In genomic region chr1:29236743-29236992, GRCh38 we compare ENCODE assay signal across 8 cellular contexts. TPM values are rescaled to one million over a fixed set of nuclear protein-coding genes. Genes with fewer than 3 reads are reported as not detected.
DNase-seq lines count a peak whose midpoint lies in the region; ATAC-seq, FAIRE-seq and TF ChIP-seq lines count a peak whose summit lies in the region.

No MANE protein-coding gene starts in this region.

- TF ChIP-seq POLR2A in endothelial cell of umbilical vein (IDR thresholded peaks at IDR 0.05; ENCODE audit: low read depth, low read length) (no peak), ovary (IDR thresholded peaks at IDR 0.05) (no peak)

- H3K9me3 ChIP-seq in CD8-positive, alpha-beta T cell (ENCODE audit: low read length), result no peaks in the 10 kb centered on the region
- no peaks in the 10 kb centered on the region for H3K9me3 ChIP-seq in MM.1S (replicated peaks; ENCODE audit: insufficient read depth, low read length)
- no peaks in the 10 kb centered on the region for H3K9me3 ChIP-seq in endothelial cell of umbilical vein (replicated peaks; ENCODE audit: control insufficient read depth, insufficient read depth, low read length)
- no peaks in the 10 kb centered on the region for H3K9me3 ChIP-seq in ovary

- no peaks in the 10 kb centered on the region for H3F3A ChIP-seq in MM.1S (ENCODE audit: insufficient read depth, low read length)

- H3K9ac ChIP-seq in MM.1S (ENCODE audit: low read length), result no peak overlapping the region
- H3K9ac ChIP-seq in endothelial cell of umbilical vein (replicated peaks; ENCODE audit: extremely low read depth, insufficient read depth, low read length), result no peak overlapping the region

- WGBS in ovary, 3 donors, result 0 to 1% (median 1%) methylated on average over 21 of the region's 21 CpGs

- dilution Hi-C loops in endothelial cell of umbilical vein (cut with MboI; ENCODE audit: extremely low pct_ligation_motif_present, low sequenced_read_pairs), result loop anchor here (25.0 kb wide), 1 partner anchor 851 kb away; no protein-coding TSS in a partner anchor

- no peak for TF ChIP-seq CTCF in CD8-positive, alpha-beta T cell (IDR thresholded peaks at IDR 0.05)
- TF ChIP-seq CTCF in MM.1S (IDR thresholded peaks at IDR 0.05; ENCODE audit: low read length) (no peak), endothelial cell of umbilical vein (IDR thresholded peaks at IDR 0.05; ENCODE audit: extremely low read depth in 1 of 2, insufficient read depth in 1 of 2, low read depth in 1 of 2, low read length in 2 of 2) (no peak), ovary (IDR thresholded peaks at IDR 0.05) (no peak)

- DNase-seq in CD8-positive, alpha-beta T cell, result no peak
- no peak for DNase-seq in MM.1S
- DNase-seq in endothelial cell of umbilical vein (ENCODE audit: low read depth, low spot score), result peak; percentile 29
- DNase-seq in ovary, result no peak
- no peak for DNase-seq in ureter (ENCODE audit: low spot score)
- DNase-seq in NCI-H2029 (lab: John Stamatoyannopoulos, UW), result no peak

- H3K9me3 Mint-ChIP-seq in CD8-positive, alpha-beta T cell, result no peaks in the 10 kb centered on the region

- H3K36me3 Mint-ChIP-seq in CD8-positive, alpha-beta T cell, result no peaks in the 10 kb centered on the region

- H2AFZ ChIP-seq in MM.1S (ENCODE audit: low read length) (peak overlapping the region; percentile 54), endothelial cell of umbilical vein (ENCODE audit: low read depth, low read length) (peak overlapping the region; percentile 33)

- peaks cover 46% of the 10 kb centered on the region for H3K27me3 Mint-ChIP-seq in CD8-positive, alpha-beta T cell (ENCODE audit: low read depth)

- POLR2A ChIA-PET in CD8-positive, alpha-beta T cell (lab: Charles Lee), result no interaction called here
- POLR2A ChIA-PET in endothelial cell of umbilical vein (lab: Charles Lee), result interaction anchor here (0.6 kb wide), 1 partner anchor 140 kb away, joined by 4 read pairs; no protein-coding TSS in a partner anchor

- H3K79me2 ChIP-seq in MM.1S (ENCODE audit: low read length) (no peaks in the 10 kb centered on the region), endothelial cell of umbilical vein (ENCODE audit: control insufficient read depth, insufficient read depth, low read length) (no peaks in the 10 kb centered on the region)

- peaks cover 20% of the 10 kb centered on the region for H3K4me1 ChIP-seq in CD8-positive, alpha-beta T cell (ENCODE audit: insufficient read depth, low read length)
- peaks cover 8% of the 10 kb centered on the region for H3K4me1 ChIP-seq in MM.1S (ENCODE audit: low read length)
- peaks cover 16% of the 10 kb centered on the region for H3K4me1 ChIP-seq in endothelial cell of umbilical vein (ENCODE audit: control insufficient read depth, extremely low read depth, insufficient read depth, low read length)
- peaks cover 6% of the 10 kb centered on the region for H3K4me1 ChIP-seq in ovary (ENCODE audit: insufficient read depth)

- intact Hi-C loops in CD8-positive, alpha-beta T cell (cut with DNase I, micrococcal nuclease), result loop anchor here (1.0 to 5.0 kb wide), 7 partner anchors 613 to 1692 kb away; no protein-coding TSS in a partner anchor
- intact Hi-C loops in endothelial cell of umbilical vein (cut with micrococcal nuclease), result loop anchor here (1.0 to 5.0 kb wide), 12 partner anchors 105 to 1543 kb away; no protein-coding TSS in a partner anchor
- intact Hi-C loops in ovary (cut with DNase I), result loop anchor here (2.0 to 10.0 kb wide), 7 partner anchors 848 to 1548 kb away; no protein-coding TSS in a partner anchor

- H3K4me2 ChIP-seq in MM.1S (ENCODE audit: low read depth, low read length) (peak overlapping the region; percentile 94), endothelial cell of umbilical vein (ENCODE audit: insufficient read depth, low read length) (peak overlapping the region; percentile 33)

- no peaks in the 10 kb centered on the region for H3K9me1 ChIP-seq in endothelial cell of umbilical vein (replicated peaks; ENCODE audit: control insufficient read depth, extremely low read depth, insufficient read depth, low read length)

- peak overlapping the region; percentile 84 for H3K4me3 Mint-ChIP-seq in CD8-positive, alpha-beta T cell

- BruUV-seq in endothelial cell of umbilical vein (replicated peaks; lab: Mats Ljungman, UMichigan), result no TSS peak

- TF ChIP-seq EP300 in ovary (IDR thresholded peaks at IDR 0.05), result no peak

- H3K9me2 ChIP-seq in MM.1S (replicated peaks; ENCODE audit: insufficient read depth, low read length), result no peaks in the 10 kb centered on the region

- ATAC-seq in CD8-positive, alpha-beta T cell, result no peak
- ATAC-seq in GM21381 (IDR thresholded peaks at IDR 0.05; ENCODE audit: unreplicated experiment), result no peak
- ATAC-seq in HG03159 (IDR thresholded peaks at IDR 0.05; ENCODE audit: unreplicated experiment), result no peak

- H3K27me3 ChIP-seq in CD8-positive, alpha-beta T cell (ENCODE audit: insufficient read depth, low read length), result peaks cover 17% of the 10 kb centered on the region
- peaks cover 84% of the 10 kb centered on the region for H3K27me3 ChIP-seq in MM.1S (replicated peaks; ENCODE audit: insufficient read depth, low read length)
- H3K27me3 ChIP-seq in endothelial cell of umbilical vein (ENCODE audit: control insufficient read depth in 2 of 2, insufficient read depth in 2 of 2, low read length in 2 of 2), result peaks cover 34 to 40% of the 10 kb centered on the region in 2 experiments
- no peaks in the 10 kb centered on the region for H3K27me3 ChIP-seq in ovary

- H3K4me1 Mint-ChIP-seq in CD8-positive, alpha-beta T cell (ENCODE audit: low read depth), result peaks cover 19% of the 10 kb centered on the region

- H4K20me1 ChIP-seq in MM.1S (ENCODE audit: insufficient read depth, low read length) (no peaks in the 10 kb centered on the region), endothelial cell of umbilical vein (replicated peaks; ENCODE audit: control insufficient read depth, extremely low read depth, insufficient read depth, low read length) (no peaks in the 10 kb centered on the region)

- FAIRE-seq in endothelial cell of umbilical vein (lab: Jason Lieb, UNC), result no peak

- CTCF ChIA-PET in CD8-positive, alpha-beta T cell (lab: Charles Lee), result interaction anchor here (0.6 to 6.7 kb wide), 3 partner anchors 10 to 1144 kb away, joined by 3 to 47 read pairs (median 3); no protein-coding TSS in a partner anchor
- CTCF ChIA-PET in endothelial cell of umbilical vein (lab: Charles Lee), result interaction anchor here (0.6 to 1.5 kb wide), 8 partner anchors 104 to 1543 kb away, joined by 3 to 16 read pairs (median 5); no protein-coding TSS in a partner anchor

- no peak overlapping the region for H3K27ac Mint-ChIP-seq in CD8-positive, alpha-beta T cell

- H3K36me3 ChIP-seq in CD8-positive, alpha-beta T cell (ENCODE audit: insufficient read depth, low read length), result no peaks in the 10 kb centered on the region
- H3K36me3 ChIP-seq in MM.1S (replicated peaks; ENCODE audit: insufficient read depth, low read length) (no peaks in the 10 kb centered on the region), endothelial cell of umbilical vein (ENCODE audit: control insufficient read depth in 2 of 2, extremely low read depth in 1 of 2, insufficient read depth in 2 of 2, low read length in 2 of 2) (no peaks in the 10 kb centered on the region), ovary (no peaks in the 10 kb centered on the region)

- H3K4me3 ChIP-seq in CD8-positive, alpha-beta T cell (ENCODE audit: low read depth, low read length), result peak overlapping the region; percentile 36
- H3K4me3 ChIP-seq in MM.1S (ENCODE audit: low read length) (peak overlapping the region; percentile 52), endothelial cell of umbilical vein (replicated peaks in 1 of 3; ENCODE audit: insufficient read depth in 1 of 3, low read depth in 1 of 3, low read length in 3 of 3) (peak overlapping the region in 2 of 3 experiments; percentile 4 to 33), ovary (peak overlapping the region; percentile 58)

- H3K27ac ChIP-seq in CD8-positive, alpha-beta T cell (ENCODE audit: low read depth, low read length), result no peak overlapping the region
- H3K27ac ChIP-seq in MM.1S (ENCODE audit: low read length) (no peak overlapping the region), endothelial cell of umbilical vein (ENCODE audit: insufficient read depth, low read depth, low read length) (no peak overlapping the region), ovary (no peak overlapping the region)

RNA-seq across cellular contexts. Expression of gene PTPRU, which starts 0.3 kb away (rescaled TPM):
- under 1 TPM in 1 of 2 experiments, not detected in 1; 0.25 TPM for total RNA-seq in CD8-positive, alpha-beta T cell
- 2.6 and 3.3 TPM in 2 replicates for total RNA-seq in endothelial cell of umbilical vein
- polyA plus RNA-seq in endothelial cell of umbilical vein, result 0.58 and 0.72 TPM in 2 replicates
- polyA plus RNA-seq in endothelial cell of umbilical vein (2011; cell fraction: cytosol; rRNA removed), result 0.39 and 0.73 TPM in 2 replicates
- 0.96 and 1.1 TPM in 2 replicates for polyA plus RNA-seq in endothelial cell of umbilical vein (2011; cell fraction: nucleus; rRNA removed)
- 2.0 and 6.3 TPM in 2 replicates for polyA plus RNA-seq in endothelial cell of umbilical vein (2012)
- polyA minus RNA-seq in endothelial cell of umbilical vein, result 1.3 and 3.0 TPM in 2 replicates
- 23.8 TPM for polyA minus RNA-seq in endothelial cell of umbilical vein (2011; cell fraction: cytosol; rRNA and poly(A)+ RNA removed)
- 0.82 and 1.4 TPM in 2 replicates for polyA minus RNA-seq in endothelial cell of umbilical vein (2011; cell fraction: nucleus; rRNA and poly(A)+ RNA removed)
- total RNA-seq in ovary, result 10 to 100 TPM; 19.5 to 45.2 (median 35.2) TPM
- polyA plus RNA-seq in ovary, result 10 to 100 TPM in 1 of 2 donors, 1 to 10 TPM in 1; 2.9 to 16.2 TPM
- total RNA-seq in ureter, result 100 TPM

RNA-seq across cellular contexts. Expression of gene MECR, which starts 5.9 kb away (rescaled TPM):
- 1 to 10 TPM; 5.5 to 8.0 TPM for total RNA-seq in CD8-positive, alpha-beta T cell
- total RNA-seq in endothelial cell of umbilical vein, result 30.1 and 33.5 TPM in 2 replicates
- 24.6 and 30.9 TPM in 2 replicates for polyA plus RNA-seq in endothelial cell of umbilical vein
- 28.5 and 29.1 TPM in 2 replicates for polyA plus RNA-seq in endothelial cell of umbilical vein (2011; cell fraction: cytosol; rRNA removed)
- 32.9 and 36.4 TPM in 2 replicates for polyA plus RNA-seq in endothelial cell of umbilical vein (2011; cell fraction: nucleus; rRNA removed)
- polyA plus RNA-seq in endothelial cell of umbilical vein (2012), result 26.7 and 31.6 TPM in 2 replicates
- 23.8 and 26.1 TPM in 2 replicates for polyA minus RNA-seq in endothelial cell of umbilical vein
- polyA minus RNA-seq in endothelial cell of umbilical vein (2011; cell fraction: cytosol; rRNA and poly(A)+ RNA removed), result 17.3 TPM
- 15.3 and 15.5 TPM in 2 replicates for polyA minus RNA-seq in endothelial cell of umbilical vein (2011; cell fraction: nucleus; rRNA and poly(A)+ RNA removed)
- 10 to 100 TPM; 11.9 to 33.9 (median 21.6) TPM for total RNA-seq in ovary
- polyA plus RNA-seq in ovary, result 10 to 100 TPM; 16.2 to 16.3 TPM
- 49.0 TPM for total RNA-seq in ureter

RNA-seq across cellular contexts. Expression of gene SRSF4, which starts 55.0 kb away (rescaled TPM):
- total RNA-seq in CD8-positive, alpha-beta T cell, result 10 to 100 TPM; 83.6 to 92.2 TPM
- 92.9 and 108 TPM in 2 replicates for total RNA-seq in endothelial cell of umbilical vein
- 31.1 and 45.6 TPM in 2 replicates for polyA plus RNA-seq in endothelial cell of umbilical vein
- 43.0 and 45.9 TPM in 2 replicates for polyA plus RNA-seq in endothelial cell of umbilical vein (2011; cell fraction: cytosol; rRNA removed)
- polyA plus RNA-seq in endothelial cell of umbilical vein (2011; cell fraction: nucleus; rRNA removed), result 162 and 231 TPM in 2 replicates
- 55.2 and 69.6 TPM in 2 replicates for polyA plus RNA-seq in endothelial cell of umbilical vein (2012)
- 39.2 and 39.9 TPM in 2 replicates for polyA minus RNA-seq in endothelial cell of umbilical vein
- 17.8 TPM for polyA minus RNA-seq in endothelial cell of umbilical vein (2011; cell fraction: cytosol; rRNA and poly(A)+ RNA removed)
- polyA minus RNA-seq in endothelial cell of umbilical vein (2011; cell fraction: nucleus; rRNA and poly(A)+ RNA removed), result 69.1 and 89.6 TPM in 2 replicates
- total RNA-seq in ovary, result 100 to 1,000 TPM in 1 of 7 donors, 10 to 100 TPM in 6; 55.2 to 111 (median 88.2) TPM
- polyA plus RNA-seq in ovary, result 100 to 1,000 TPM in 1 of 2 donors, 10 to 100 TPM in 1; 70.5 to 135 TPM
- total RNA-seq in ureter, result 96.0 TPM
